Comparison of ENCODE assay signal across 8 cellular contexts in genomic region chr17:79836952-79837887, GRCh38. TPM values are rescaled to one million over a fixed set of nuclear protein-coding genes. Genes with fewer than 3 reads are reported as not detected.
DNase-seq lines count a peak whose midpoint lies in the region; ATAC-seq, FAIRE-seq and TF ChIP-seq lines count a peak whose summit lies in the region.

No MANE protein-coding gene starts in this region.

- no peak for TF ChIP-seq CTCF in astrocyte (IDR thresholded peaks at IDR 0.05; ENCODE audit: insufficient read depth, low read depth, low read length)

- peak overlapping the region; percentile 96 for H3K4me2 ChIP-seq in astrocyte (ENCODE audit: low read length)

- H2AFZ ChIP-seq in astrocyte (ENCODE audit: low read depth, low read length): no peak overlapping the region

- H3K27ac ChIP-seq in astrocyte (ENCODE audit: low read depth, low read length) (no peak overlapping the region), skin epidermis (peak overlapping the region in 20 of 21 experiments; percentile 56 to 95 (median 90))

- peaks cover 16% of the 10 kb centered on the region for H3K27me3 ChIP-seq in astrocyte (ENCODE audit: insufficient read depth, low read length)
- H3K27me3 ChIP-seq in iPS-15b (ENCODE audit: control insufficient read depth, insufficient read depth, low read length): peaks cover 67% of the 10 kb centered on the region

- DNase-seq in CD1c-positive myeloid dendritic cell (ENCODE audit: extremely low spot score) (peak; percentile 68), GM19240 (ENCODE audit: insufficient read length, low spot score) (peak; percentile 80), NOMO-1 (lab: John Stamatoyannopoulos, UW; ENCODE audit: unreplicated experiment in 2 of 2) (peak; percentile 78 to 85), astrocyte (ENCODE audit: low read depth) (peak; percentile 53), NCI-H1105 (lab: John Stamatoyannopoulos, UW) (no peak)

- H3K27me3 Mint-ChIP-seq in astrocyte (ENCODE audit: low read depth, unreplicated experiment): peaks cover 16% of the 10 kb centered on the region

- peak overlapping the region; percentile 95 for H3K4me3 Mint-ChIP-seq in astrocyte (ENCODE audit: unreplicated experiment)

- ATAC-seq in HG02884 (IDR thresholded peaks at IDR 0.05; ENCODE audit: unreplicated experiment): no peak

- peaks cover 33% of the 10 kb centered on the region for H3K79me2 ChIP-seq in astrocyte (ENCODE audit: insufficient read depth, low read length)

- H3K27ac Mint-ChIP-seq in astrocyte (ENCODE audit: unreplicated experiment): peak overlapping the region; percentile 88

- H3K9ac ChIP-seq in astrocyte (ENCODE audit: low read length) (peak overlapping the region; percentile 78), iPS-15b (ENCODE audit: low read depth, low read length) (no peak overlapping the region)

- peak overlapping the region; percentile 92 for H3K4me3 ChIP-seq in astrocyte (ENCODE audit: insufficient read depth, low read depth, low read length)
- H3K4me3 ChIP-seq in iPS-15b (ENCODE audit: low read depth, low read length): peak overlapping the region; percentile 47
- peak overlapping the region; percentile 54 to 81 (median 77) for H3K4me3 ChIP-seq in skin epidermis

- H3K36me3 ChIP-seq in astrocyte (ENCODE audit: insufficient read depth, low read length) (no peaks in the 10 kb centered on the region), iPS-15b (ENCODE audit: control insufficient read depth, insufficient read depth, low read length) (no peaks in the 10 kb centered on the region)

- H3K9me3 ChIP-seq in astrocyte (ENCODE audit: insufficient read depth, low read depth, low read length) (no peaks in the 10 kb centered on the region), iPS-15b (ENCODE audit: control insufficient read depth, insufficient read depth, low read length) (no peaks in the 10 kb centered on the region)

- H3K36me3 Mint-ChIP-seq in astrocyte (ENCODE audit: low read depth, unreplicated experiment): peaks cover 8% of the 10 kb centered on the region

- H3K9me3 Mint-ChIP-seq in astrocyte (ENCODE audit: unreplicated experiment): peaks cover 8% of the 10 kb centered on the region

- H3K4me1 Mint-ChIP-seq in astrocyte (ENCODE audit: low read depth, unreplicated experiment): peaks cover 7% of the 10 kb centered on the region

- peaks cover 31% of the 10 kb centered on the region for H3K4me1 ChIP-seq in astrocyte (ENCODE audit: insufficient read depth, low read length)
- H3K4me1 ChIP-seq in iPS-15b (ENCODE audit: control insufficient read depth, insufficient read depth, low read length): peaks cover 6% of the 10 kb centered on the region

- no peak for FAIRE-seq in astrocyte (lab: Jason Lieb, UNC)

- peaks cover 55% of the 10 kb centered on the region for H4K20me1 ChIP-seq in astrocyte (ENCODE audit: insufficient read depth, low read length)

RNA-seq across cellular contexts. Expression of gene CBX4, which starts 2.0 kb away (rescaled TPM):
- 12.6 and 16.9 TPM in 2 replicates for total RNA-seq in astrocyte

RNA-seq across cellular contexts. Expression of gene CBX8, which starts 40.3 kb away (rescaled TPM):
- total RNA-seq in astrocyte: 2.5 and 3.4 TPM in 2 replicates

RNA-seq across cellular contexts. Expression of gene CBX2, which starts 59.3 kb away (rescaled TPM):
- 3.9 and 6.7 TPM in 2 replicates for total RNA-seq in astrocyte
